ENCODE assay signal across 8 cellular contexts in the genomic region with DNA sequence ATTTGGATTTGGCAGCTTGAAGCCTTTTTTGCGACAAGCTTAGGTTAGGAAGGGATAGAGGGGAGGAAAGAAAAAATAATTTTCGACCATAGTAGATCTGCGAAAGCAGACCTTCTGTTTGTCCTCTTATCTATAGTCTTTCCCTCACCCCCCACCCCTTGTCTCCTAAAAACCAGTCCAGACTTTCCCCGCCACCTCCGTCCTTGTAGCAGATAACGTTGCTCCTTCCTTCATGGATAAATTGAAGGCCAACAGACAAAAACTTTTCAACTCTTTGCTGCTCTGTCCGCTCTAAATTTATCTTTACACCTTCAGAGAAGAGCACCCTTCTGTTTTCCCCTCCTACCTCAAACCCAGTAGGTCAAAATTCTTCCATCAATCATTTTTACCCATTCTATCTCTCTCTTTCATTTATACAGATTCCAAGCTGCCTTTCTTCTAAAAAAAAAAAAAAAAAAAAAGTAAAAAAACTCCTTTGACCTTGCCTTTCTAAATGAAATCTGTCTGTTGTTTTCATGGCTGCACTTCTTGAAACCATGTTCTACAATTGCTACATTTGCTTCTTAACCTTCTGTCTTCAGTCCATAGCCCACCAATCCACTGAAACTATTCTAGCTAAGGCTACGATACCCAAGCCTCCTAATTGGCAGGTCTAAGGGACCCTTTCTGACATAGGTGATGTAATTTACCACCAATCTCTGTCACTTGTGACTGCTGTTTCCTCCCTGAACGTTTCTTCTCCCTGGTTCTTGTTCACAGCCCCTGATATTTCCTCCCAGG. TPM values are rescaled to one million over a fixed set of nuclear protein-coding genes. Genes with fewer than 3 reads are reported as not detected.
DNase-seq lines count a peak whose midpoint lies in the region; ATAC-seq, FAIRE-seq and TF ChIP-seq lines count a peak whose summit lies in the region.

No MANE protein-coding gene starts in this region.

- WGBS in K562 (ENCODE audit: insufficient coverage, low coverage, missing lambda C conversion rate): 0% methylated on average over 9 of the region's 9 CpGs
- WGBS in mesodermal cell (ENCODE audit: insufficient coverage in 2 of 2), 2 experiments: 32 to 35% methylated on average over 7 to 8 of the region's 9 CpGs

- peak overlapping the region; percentile 98 for H3K4me2 ChIP-seq in K562 (ENCODE audit: insufficient read depth, low read length)

- H3K36me3 ChIP-seq in HEK293 (ENCODE audit: control insufficient read depth in 2 of 2, insufficient read depth in 1 of 2, low read length in 2 of 2): no peaks in the 10 kb centered on the region
- no peaks in the 10 kb centered on the region for H3K36me3 ChIP-seq in K562 (ENCODE audit: control insufficient read depth, insufficient read depth, low read length)
- no peaks in the 10 kb centered on the region for H3K36me3 ChIP-seq in mesodermal cell (ENCODE audit: control insufficient read depth, insufficient read depth, low read length)

- H3K27me3 ChIP-seq in K562 (ENCODE audit: control insufficient read depth in 2 of 2, insufficient read depth in 2 of 2, low read length in 2 of 2): no peaks in the 10 kb centered on the region

- intact Hi-C loops in K562 (cut with micrococcal nuclease): loop anchor here (2.0 to 10.0 kb wide), 6 partner anchors 29 to 671 kb away; a partner anchor contains a TSS
- intact Hi-C loops in left colon (cut with DNase I, micrococcal nuclease): loop anchor here in 1 of 2 donors (5.0 to 10.0 kb wide), 2 partner anchors 141 to 244 kb away; no protein-coding TSS in a partner anchor

- POLR2A ChIA-PET in HEK293 (lab: Yijun Ruan, JAX) (interaction anchor here (0.5 to 2.9 kb wide), 14 partner anchors 10 to 517 kb away, joined by 3 to 19 read pairs (median 5); a partner anchor contains a TSS), K562 (lab: Yijun Ruan, JAX) (interaction anchor here (0.5 to 4.2 kb wide), 12 partner anchors 12 to 253 kb away, joined by 3 to 32 read pairs (median 4); a partner anchor contains a TSS)

- H3K27ac ChIP-seq in HEK293 (ENCODE audit: extremely low read depth, low read depth, low read length) (peak overlapping the region; percentile 77), K562 (ENCODE audit: extremely low read depth, low read depth, low read length) (peak overlapping the region; percentile 100), mesodermal cell (ENCODE audit: low read depth, low read length, severe bottlenecking) (peak overlapping the region; percentile 98)

- no TSS peak for BruUV-seq in K562 (replicated peaks; lab: Mats Ljungman, UMichigan)

- H3K79me2 ChIP-seq in K562 (ENCODE audit: control insufficient read depth, insufficient read depth, low read length): peaks cover 3% of the 10 kb centered on the region; the same call in 1 of the 3 replicates

- FAIRE-seq in K562 (lab: Jason Lieb, UNC): peak; percentile 49

- no peak for TF ChIP-seq POLR2A in K562 (conservative IDR thresholded peaks at IDR 0.05)

- ATAC-seq in K562 (peak; percentile 13), left colon (no peak), GM21825 (IDR thresholded peaks at IDR 0.05; ENCODE audit: unreplicated experiment) (no peak)

- H3K4me3 ChIP-seq in AG09309 (ENCODE audit: control insufficient read depth, low read depth, low read length): peak overlapping the region; percentile 61
- peak overlapping the region; percentile 53 for H3K4me3 ChIP-seq in HEK293 (ENCODE audit: low read depth, low read length)
- peak overlapping the region; percentile 64 for H3K4me3 ChIP-seq in K562
- H3K4me3 ChIP-seq in mesodermal cell (ENCODE audit: extremely low read depth, insufficient read depth, low read length, poor library complexity, severe bottlenecking): peak overlapping the region; percentile 84

- TF ChIP-seq CTCF in AG09309 (IDR thresholded peaks at IDR 0.05; ENCODE audit: control insufficient read depth, insufficient read depth, low read depth, low read length, missing control alignments): no peak
- no peak for TF ChIP-seq CTCF in HEK293 (tag by site-specific recombination; IDR thresholded peaks at IDR 0.05)
- no peak for TF ChIP-seq CTCF in K562 (IDR thresholded peaks at IDR 0.05 in 2 of 3, conservative IDR thresholded peaks at IDR 0.05 in 1 of 3; ENCODE audit: insufficient read depth in 2 of 3, low read depth in 1 of 3, low read length in 3 of 3)

- no peak for DNase-seq in AG09309 (ENCODE audit: low read depth)
- peak; percentile 44 to 78 (median 50) for DNase-seq in K562 (ENCODE audit: extremely low read depth in 1 of 4, low spot score in 3 of 4)
- DNase-seq in SHP77 (lab: John Stamatoyannopoulos, UW): no peak
- no peak for DNase-seq in left colon
- DNase-seq in activated effector memory CD4-positive, alpha-beta T cell treated with anti-CD3 and anti-CD28 coated beads, Interleukin-2, amount 50 U/mL, for 16 hours: no peak

- TF ChIP-seq EP300 in K562 (IDR thresholded peaks at IDR 0.05; ENCODE audit: low read length): peak; percentile 31

- TF ChIP-seq RAD21 in K562 (CRISPR knock-in tag; conservative IDR thresholded peaks at IDR 0.05 in 1 of 2, IDR thresholded peaks at IDR 0.05 in 1 of 2): no peak

- H3K4me1 ChIP-seq in HEK293 (ENCODE audit: control insufficient read depth, insufficient read depth, low read length): peaks cover 5% of the 10 kb centered on the region; the same call in 1 of the 2 replicates
- peaks cover 9 to 23% of the 10 kb centered on the region in 2 experiments; a peak in 4 of 5 replicates for H3K4me1 ChIP-seq in K562 (replicated peaks in 1 of 2; ENCODE audit: control insufficient read depth in 2 of 2, insufficient read depth in 2 of 2, low read length in 2 of 2)
- peaks cover 20% of the 10 kb centered on the region for H3K4me1 ChIP-seq in mesodermal cell (ENCODE audit: control insufficient read depth, insufficient read depth, low read length, poor library complexity, severe bottlenecking)

- in situ Hi-C loops in K562 (cut with MboI): loop anchor here (5.0 to 25.0 kb wide), 2 partner anchors 239 to 674 kb away; a partner anchor contains a TSS

- no peaks in the 10 kb centered on the region for H3K9me1 ChIP-seq in K562 (ENCODE audit: control insufficient read depth, insufficient read depth, low read length)

- H3K9me3 ChIP-seq in HEK293 (ENCODE audit: control insufficient read depth, insufficient read depth, low read depth, low read length) (no peaks in the 10 kb centered on the region), K562 (replicated peaks; ENCODE audit: control insufficient read depth, insufficient read depth, low read depth, low read length) (no peaks in the 10 kb centered on the region), mesodermal cell (ENCODE audit: control insufficient read depth, low read length) (no peaks in the 10 kb centered on the region)

- peak overlapping the region; percentile 86 for H2AFZ ChIP-seq in K562 (ENCODE audit: low read depth, low read length)

- H3K9ac ChIP-seq in K562 (ENCODE audit: insufficient read depth in 1 of 2, low read depth in 2 of 2, low read length in 2 of 2): peak overlapping the region; percentile 72 to 97; a peak in 3 of 4 replicates

- no peaks in the 10 kb centered on the region for H4K20me1 ChIP-seq in K562 (replicated peaks; ENCODE audit: control insufficient read depth, insufficient read depth, low read length)

- CTCF ChIA-PET in HEK293 (lab: Yijun Ruan, JAX): interaction anchor here (0.6 to 6.1 kb wide), 12 partner anchors 10 to 962 kb away, joined by 3 to 91 read pairs (median 7); a partner anchor contains a TSS
- CTCF ChIA-PET in K562 (lab: Yijun Ruan, JAX; ENCODE audit: low intra/inter-chr PET ratio): interaction anchor here (2.8 kb wide), 1 partner anchor 241 kb away, joined by 17 read pairs; no protein-coding TSS in a partner anchor

RNA-seq across cellular contexts. Expression of a gene that starts 11.1 kb away (rescaled TPM):
- total RNA-seq in K562 (2011; cell fraction: chromatin; rRNA removed; ENCODE audit: low replicate concordance): 151 and 436 TPM in 2 replicates
- 66.5 and 78.6 TPM in 2 replicates for total RNA-seq in K562 (2011; cell fraction: nucleolus; rRNA removed)
- 121 and 142 TPM in 2 replicates for total RNA-seq in K562 (2011; cell fraction: nucleoplasm; rRNA removed)
- total RNA-seq in K562 (2014; rRNA removed) (58.6 and 59.6 TPM in 2 replicates), K562 (2014; rRNA removed; fragmentation: Illumina TruSeq; extraction: Trizol) (82.4 and 89.9 TPM in 2 replicates), K562 (2015; rRNA removed; fragmentation: Illumina TruSeq; extraction: Trizol) (94.4 and 104 TPM in 2 replicates), K562 (2021) (60.6 and 61.0 TPM in 2 replicates), left colon (10 to 100 TPM; 53.2 to 62.1 TPM)
- polyA plus RNA-seq in K562 (2011; rRNA removed) (50.5 and 59.2 TPM in 2 replicates), K562 (2014; fragmentation: Illumina TruSeq; extraction: Trizol) (65.1 and 89.1 TPM in 2 replicates), K562 (2014; fragmentation: Nextera tagmentation; extraction: Ambion mirVana) (10 to 100 TPM; 38.8 to 73.2 TPM), K562 (2014; rRNA removed) (55.9 and 60.0 TPM in 2 replicates)
- polyA plus RNA-seq in K562 (2011; cell fraction: cytosol; rRNA removed): 4.7 and 12.4 TPM in 2 replicates
- 55.0 and 74.9 TPM in 2 replicates for polyA plus RNA-seq in K562 (2011; cell fraction: nucleus; rRNA removed)
- 29.6 and 43.1 TPM in 2 replicates for polyA plus RNA-seq in K562 (2012)
- polyA minus RNA-seq in K562 (2011; rRNA and poly(A)+ RNA removed): 140 and 166 TPM in 2 replicates
- 26.8 and 51.8 TPM in 2 replicates for polyA minus RNA-seq in K562 (2011; cell fraction: cytosol; rRNA and poly(A)+ RNA removed)
- polyA minus RNA-seq in K562 (2011; cell fraction: nucleus; rRNA and poly(A)+ RNA removed): 80.1 and 150 TPM in 2 replicates
- 55.4 TPM for polyA plus RNA-seq in mesodermal cell (2013, experiment 1 of 2)
- 50.8 TPM for polyA plus RNA-seq in mesodermal cell (2013, experiment 2 of 2)

RNA-seq across cellular contexts. Expression of a gene that starts 29.2 kb away (rescaled TPM):
- total RNA-seq in K562 (2011; cell fraction: chromatin; rRNA removed; ENCODE audit: low replicate concordance): 12.1 and 12.2 TPM in 2 replicates
- 9.1 and 10.3 TPM in 2 replicates for total RNA-seq in K562 (2011; cell fraction: nucleolus; rRNA removed)
- total RNA-seq in K562 (2011; cell fraction: nucleoplasm; rRNA removed): 11.2 and 16.2 TPM in 2 replicates
- total RNA-seq in K562 (2014; rRNA removed) (24.9 and 29.9 TPM in 2 replicates), K562 (2014; rRNA removed; fragmentation: Illumina TruSeq; extraction: Trizol) (18.5 and 19.2 TPM in 2 replicates), K562 (2015; rRNA removed; fragmentation: Illumina TruSeq; extraction: Trizol) (22.8 and 23.3 TPM in 2 replicates), K562 (2021) (33.6 and 35.2 TPM in 2 replicates), left colon (100 to 1,000 TPM; 131 to 161 TPM)
- polyA plus RNA-seq in K562 (2011; rRNA removed) (14.2 and 16.3 TPM in 2 replicates), K562 (2014; fragmentation: Illumina TruSeq; extraction: Trizol) (25.7 and 28.8 TPM in 2 replicates), K562 (2014; fragmentation: Nextera tagmentation; extraction: Ambion mirVana) (10 to 100 TPM; 15.3 to 32.5 TPM), K562 (2014; rRNA removed) (23.6 and 27.1 TPM in 2 replicates)
- polyA plus RNA-seq in K562 (2011; cell fraction: cytosol; rRNA removed): 9.6 and 14.5 TPM in 2 replicates
- polyA plus RNA-seq in K562 (2011; cell fraction: nucleus; rRNA removed): 11.4 and 14.0 TPM in 2 replicates
- 28.6 and 33.5 TPM in 2 replicates for polyA plus RNA-seq in K562 (2012)
- polyA minus RNA-seq in K562 (2011; rRNA and poly(A)+ RNA removed): 17.7 and 17.9 TPM in 2 replicates
- polyA minus RNA-seq in K562 (2011; cell fraction: cytosol; rRNA and poly(A)+ RNA removed): 11.6 and 12.2 TPM in 2 replicates
- 9.0 and 14.4 TPM in 2 replicates for polyA minus RNA-seq in K562 (2011; cell fraction: nucleus; rRNA and poly(A)+ RNA removed)
- 54.1 TPM for polyA plus RNA-seq in mesodermal cell (2013, experiment 1 of 2)
- polyA plus RNA-seq in mesodermal cell (2013, experiment 2 of 2): 59.3 TPM

Comparison
In these comparisons a context has a peak if more than half of its experiments do, and no peak if none do; other contexts are left out.
1. DNase-seq: peak in K562 (4 of 4); none in AG09309 (single experiment), SHP77 (0 of 2), left colon (0 of 2) and activated effector memory CD4-positive, alpha-beta T cell treated with anti-CD3 and anti-CD28 coated beads, Interleukin-2, amount 50 U/mL, for 16 hours (single experiment).
2. Peak in every context shown above with its lines, with median percentiles within 50 percentile points of each other: H3K4me3 ChIP-seq and H3K27ac ChIP-seq.